In the genomic region with DNA sequence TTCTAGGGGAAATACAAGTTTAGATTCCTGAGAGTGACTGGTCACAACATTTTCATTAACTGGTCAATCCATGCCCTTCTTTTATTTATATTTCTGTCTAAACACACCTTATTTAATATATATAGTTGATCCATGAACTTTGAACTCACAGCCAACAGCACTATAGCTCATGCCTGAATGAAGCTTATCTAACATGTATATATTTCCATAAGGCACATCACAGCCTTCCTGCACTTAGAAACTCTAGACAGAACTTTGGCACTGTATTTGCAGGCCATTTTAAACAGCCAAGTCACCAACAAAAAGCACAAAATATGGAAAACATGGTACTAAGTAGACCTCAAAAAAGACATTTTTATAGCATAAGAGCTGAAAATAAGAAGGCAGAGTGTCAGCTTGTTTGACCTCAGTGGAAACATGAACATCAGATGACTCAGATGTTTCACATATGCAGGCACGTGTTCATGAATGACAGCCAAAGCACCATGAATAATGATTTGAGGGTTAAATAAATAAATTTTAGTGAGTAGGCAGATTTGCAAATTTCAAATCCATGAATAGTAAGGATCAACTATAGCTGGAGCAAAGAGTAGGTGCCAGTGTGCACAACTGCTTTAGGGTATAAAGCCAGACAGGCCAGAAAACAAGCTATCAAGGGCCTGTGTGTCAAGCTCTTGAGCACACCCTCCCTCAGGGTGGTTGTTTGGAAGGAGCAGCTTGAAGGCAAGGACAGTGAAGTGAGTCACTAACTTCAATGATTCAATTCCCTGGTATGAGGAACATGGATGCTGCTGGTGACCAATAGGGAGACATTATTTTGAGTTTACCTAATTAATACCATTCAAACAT, we compare ENCODE assay signal across 9 cellular contexts.
DNase-seq lines count a peak whose midpoint lies in the region; ATAC-seq and TF ChIP-seq lines count a peak whose summit lies in the region.
"Had no signal": no experiment of that assay in that cellular context is flagged by ENCODE, and none has a peak within 500 bp of the region (broad histone marks: within the 10 kb centered on the region; RNA-seq: fewer than 3 reads in every experiment).

No MANE protein-coding gene starts in this region.

- peaks cover 0 to 7% (median 0%) of the 10 kb centered on the region in 4 donors for H3K4me1 ChIP-seq in right lobe of liver

- no peak for TF ChIP-seq POLR2A in right lobe of liver (IDR thresholded peaks at IDR 0.05)

- no peaks in the 10 kb centered on the region for H3K36me3 ChIP-seq in right lobe of liver
- H3K36me3 ChIP-seq: ovary had no signal

- no peaks in the 10 kb centered on the region for H3K9me3 ChIP-seq in right lobe of liver
- H3K9me3 ChIP-seq: ovary had no signal

- TF ChIP-seq CTCF in AG10803 (conservative IDR thresholded peaks at IDR 0.05; ENCODE audit: low read length): no peak
- no peak for TF ChIP-seq CTCF in astrocyte of the cerebellum (IDR thresholded peaks at IDR 0.05; ENCODE audit: low read depth, low read length, missing control alignments)
- no peak for TF ChIP-seq CTCF in right lobe of liver (IDR thresholded peaks at IDR 0.05)

- H3K27me3 ChIP-seq in right lobe of liver: no peaks in the 10 kb centered on the region
- H3K27me3 ChIP-seq: ovary had no signal

- ATAC-seq in HG02973 (IDR thresholded peaks at IDR 0.05; ENCODE audit: unreplicated experiment) (peak; percentile 59), right lobe of liver (peak; percentile 30 to 97 (median 58)), HG03108 (IDR thresholded peaks at IDR 0.05; ENCODE audit: unreplicated experiment) (no peak), GM21786 (IDR thresholded peaks at IDR 0.05; ENCODE audit: unreplicated experiment) (no peak)

- H3K4me3 ChIP-seq in AG10803 (ENCODE audit: low read length) (no peak overlapping the region), astrocyte of the cerebellum (ENCODE audit: low read depth, low read length) (no peak overlapping the region), right lobe of liver (no peak overlapping the region)
- H3K4me3 ChIP-seq: ovary had no signal

- 29% methylated on average over 1 of the region's 1 CpG for WGBS in right lobe of liver (ENCODE audit: insufficient coverage, low coverage, low lambda C conversion rate, missing lambda C conversion rate)

- intact Hi-C loops in right lobe of liver (cut with DNase I): no loop called here

- H3K27ac ChIP-seq in right lobe of liver: no peak overlapping the region

- in situ Hi-C loops in astrocyte of the cerebellum (cut with HindIII; ENCODE audit: low sequenced_read_pairs): no loop called here

- peak; percentile 98 for DNase-seq in AG10803 (ENCODE audit: low read depth)
- DNase-seq in astrocyte of the cerebellum (ENCODE audit: low read depth): peak; percentile 67
- no peak for DNase-seq in right lobe of liver
- no peak for DNase-seq in NCI-H82 treated with DMSO at 0.1 percent for 48 hours (lab: John Stamatoyannopoulos, UW; ENCODE audit: unreplicated experiment)
- no peak for DNase-seq in NCI-H2081 (lab: John Stamatoyannopoulos, UW)

Comparison
In these comparisons a context has a peak if more than half of its experiments do, and no peak if none do; other contexts are left out.
1. DNase-seq: peak in AG10803 (single experiment) and astrocyte of the cerebellum (single experiment); none in right lobe of liver (0 of 3), NCI-H82 treated with DMSO at 0.1 percent for 48 hours (single experiment) and NCI-H2081 (0 of 2).
2. ATAC-seq: peak in HG02973 (single experiment) and right lobe of liver (4 of 4); none in HG03108 (single experiment) and GM21786 (single experiment).